Comparison of ENCODE assay signal across 1 cellular context in the genomic region with DNA sequence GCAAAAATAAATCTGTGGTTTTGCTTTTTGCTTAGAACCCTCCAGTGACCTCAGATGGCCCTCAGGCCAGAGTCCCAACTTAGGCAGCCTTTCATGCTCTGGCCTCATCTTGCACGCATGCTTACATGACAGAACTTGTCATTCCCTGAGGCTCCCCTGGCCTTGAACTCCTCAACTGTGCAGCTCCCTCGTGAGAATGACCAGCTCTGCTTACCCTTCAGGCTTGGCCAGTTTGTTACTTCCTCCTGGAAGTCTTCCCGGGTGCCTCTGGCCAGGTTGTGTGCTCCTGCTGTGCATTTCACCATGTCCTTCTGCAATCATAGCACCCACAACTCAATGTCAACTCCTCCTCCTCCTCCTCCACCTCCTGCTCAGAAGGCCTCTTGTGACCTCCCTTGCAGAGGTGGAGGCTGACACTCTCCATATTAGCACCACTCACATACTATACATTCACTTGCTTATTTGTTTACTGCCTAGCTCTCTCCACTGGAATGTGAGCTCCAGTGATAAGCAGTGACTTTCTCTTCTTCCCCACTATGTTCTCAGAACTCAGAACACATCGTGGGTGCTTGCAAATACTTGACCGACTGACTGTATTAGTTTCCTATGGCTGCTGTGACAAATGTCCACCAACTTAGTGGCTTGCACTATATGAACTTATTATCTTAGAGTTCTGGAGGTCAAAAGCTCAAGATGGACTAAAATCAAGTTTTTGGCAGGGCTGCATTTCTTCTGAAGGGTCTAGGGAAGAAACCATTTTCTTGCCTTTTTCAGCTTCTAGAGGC.
TF ChIP-seq lines count a peak whose summit lies in the region.

No MANE protein-coding gene starts in this region.

TF ChIP-seq in SK-N-SH treated with all-trans-retinoic acid at 6 μM for 48 hours, 23 proteins besides CTCF, POLR2A, EP300 and RAD21 (continued from another document):
- TF ChIP-seq ARNTL (CRISPR knock-in tag; IDR thresholded peaks at IDR 0.05; ENCODE audit: borderline replicate concordance, low read depth) (no peak), ZNF565 (CRISPR knock-in tag; conservative IDR thresholded peaks at IDR 0.05; ENCODE audit: low read depth) (no peak), ZC3H10 (CRISPR knock-in tag; IDR thresholded peaks at IDR 0.05) (no peak)
